20 cellular contexts compared by ENCODE assay signal in genomic region chr15:67865331-67865730, GRCh38. TPM values are rescaled to one million over a fixed set of nuclear protein-coding genes. Genes with fewer than 3 reads are reported as not detected.
DNase-seq lines count a peak whose midpoint lies in the region; ATAC-seq and TF ChIP-seq lines count a peak whose summit lies in the region.
"Had no signal": no experiment of that assay in that cellular context is flagged by ENCODE, and none has a peak within 500 bp of the region (broad histone marks: within the 10 kb centered on the region; RNA-seq: fewer than 3 reads in every experiment).

No MANE protein-coding gene starts in this region.

- peak overlapping the region; percentile 39 for H3K4me3 Mint-ChIP-seq in chondrocyte (ENCODE audit: unreplicated experiment)
- H3K4me3 Mint-ChIP-seq in type B pancreatic cell, result no peak overlapping the region
- H3K4me3 Mint-ChIP-seq: CD4-positive, alpha-beta memory T cell had no signal

- intact Hi-C loops in testis (cut with DNase I; ENCODE audit: low total_unique reads), result loop anchor here (10.0 kb wide), 1 partner anchor 289 kb away; no protein-coding TSS in a partner anchor

- CTCF ChIA-PET in SK-N-SH (lab: Yijun Ruan, JAX), result no interaction called here

- no peaks in the 10 kb centered on the region for H3F3A ChIP-seq in SK-N-SH (replicated peaks; ENCODE audit: insufficient read depth)

- H3K4me3 ChIP-seq in SK-N-SH (ENCODE audit: low read depth in 2 of 2, low read length in 1 of 2), result no peak overlapping the region
- H3K4me3 ChIP-seq in testis, result no peak overlapping the region
- H3K4me3 ChIP-seq: SJCRH30 had no signal

- H3K27ac ChIP-seq in SK-N-SH (ENCODE audit: low read depth in 2 of 2, low read length in 1 of 2) (no peak overlapping the region), testis (no peak overlapping the region)
- H3K27ac ChIP-seq: 22Rv1, SJCRH30 had no signal

- peak; percentile 45; the same call in 2 of the 3 replicates for ATAC-seq in SK-N-SH treated with all-trans-retinoic acid at 6 μM for 48 hours
- ATAC-seq: PC-3 had no signal

- H3K9me3 ChIP-seq in SK-N-SH (no peaks in the 10 kb centered on the region), testis (no peaks in the 10 kb centered on the region)
- H3K9me3 ChIP-seq: SJCRH30 had no signal

- POLR2A ChIA-PET in SK-N-SH (lab: Yijun Ruan, JAX), result no interaction called here

- no peaks in the 10 kb centered on the region for H4K20me1 ChIP-seq in SK-N-SH (ENCODE audit: insufficient read depth)

- no peak for TF ChIP-seq POLR2A in testis (IDR thresholded peaks at IDR 0.05)

- no peak for DNase-seq in SK-N-SH
- DNase-seq in chondrocyte (ENCODE audit: low spot score), result no peak
- peak; percentile 50 for DNase-seq in iris pigment epithelial cell (ENCODE audit: low read depth)
- DNase-seq in type B pancreatic cell (ENCODE audit: extremely low spot score, unreplicated experiment), result no peak
- no peak for DNase-seq in stimulated activated CD4-positive, alpha-beta T cell treated with anti-CD3 and anti-CD28 coated beads, Interleukin-15, amount 100 ng/mL, for 24 hours
- DNase-seq in testis, result no peak
- no peak for DNase-seq in epidermal melanocyte (ENCODE audit: insufficient read length, low spot score)
- DNase-seq: CD4-positive, alpha-beta memory T cell; Karpas-422; NCI-H1436 treated with DMSO at 0.1 percent for 48 hours; NCI-H2029; NCI-H345; NCI-H526; PC-3; SJCRH30 had no signal

- H2AFZ ChIP-seq in SK-N-SH (ENCODE audit: low read depth), result no peak overlapping the region

- H3K27me3 Mint-ChIP-seq in chondrocyte (ENCODE audit: low read depth), result no peaks in the 10 kb centered on the region
- no peaks in the 10 kb centered on the region for H3K27me3 Mint-ChIP-seq in type B pancreatic cell

- no peaks in the 10 kb centered on the region for H3K9me2 ChIP-seq in SK-N-SH

- no peaks in the 10 kb centered on the region for H3K36me3 ChIP-seq in SK-N-SH (replicated peaks in 1 of 2; ENCODE audit: control insufficient read depth in 1 of 2, insufficient read depth in 2 of 2, low read length in 1 of 2)
- no peaks in the 10 kb centered on the region for H3K36me3 ChIP-seq in testis (ENCODE audit: low read depth, missing control alignments)
- H3K36me3 ChIP-seq: SJCRH30 had no signal

- H3K36me3 Mint-ChIP-seq in chondrocyte (ENCODE audit: low read depth) (no peaks in the 10 kb centered on the region), type B pancreatic cell (no peaks in the 10 kb centered on the region)
- H3K36me3 Mint-ChIP-seq: CD4-positive, alpha-beta memory T cell had no signal

- peaks cover 4% of the 10 kb centered on the region for H3K9me3 Mint-ChIP-seq in chondrocyte (ENCODE audit: low read depth)
- no peaks in the 10 kb centered on the region for H3K9me3 Mint-ChIP-seq in type B pancreatic cell

- H3K4me2 ChIP-seq in SK-N-SH, result no peak overlapping the region

- peak overlapping the region; percentile 92 for H3K27ac Mint-ChIP-seq in chondrocyte (ENCODE audit: unreplicated experiment)
- no peak overlapping the region for H3K27ac Mint-ChIP-seq in type B pancreatic cell
- H3K27ac Mint-ChIP-seq: CD4-positive, alpha-beta memory T cell had no signal

- TF ChIP-seq CTCF in SK-N-SH (IDR thresholded peaks at IDR 0.05), result no peak
- TF ChIP-seq CTCF in chondrocyte (IDR thresholded peaks at IDR 0.05), result no peak
- no peak for TF ChIP-seq CTCF in type B pancreatic cell (conservative IDR thresholded peaks at IDR 0.05)
- no peak for TF ChIP-seq CTCF in testis (IDR thresholded peaks at IDR 0.05)

- H3K4me1 Mint-ChIP-seq in chondrocyte (ENCODE audit: low read depth) (peaks cover 43% of the 10 kb centered on the region), type B pancreatic cell (ENCODE audit: unreplicated experiment) (peaks cover 17% of the 10 kb centered on the region)
- H3K4me1 Mint-ChIP-seq: CD4-positive, alpha-beta memory T cell had no signal

- H3K79me2 ChIP-seq in SK-N-SH (ENCODE audit: insufficient read depth), result no peaks in the 10 kb centered on the region

- H3K4me1 ChIP-seq in SK-N-SH (ENCODE audit: control insufficient read depth in 1 of 2, insufficient read depth in 2 of 2, low read depth in 1 of 2, low read length in 1 of 2) (peaks cover 0 to 2% of the 10 kb centered on the region in 2 experiments; a peak in 1 of 4 replicates), testis (peaks cover 4% of the 10 kb centered on the region)
- H3K4me1 ChIP-seq: SJCRH30 had no signal

- TF ChIP-seq EP300 in SK-N-SH (IDR thresholded peaks at IDR 0.05; ENCODE audit: borderline replicate concordance in 1 of 2, low read depth in 1 of 2, low read length in 1 of 2), result no peak

- TF ChIP-seq RAD21 in SK-N-SH (IDR thresholded peaks at IDR 0.05; ENCODE audit: low read length), result no peak

- WGBS in SK-N-SH (ENCODE audit: low lambda C conversion rate), result 63% methylated on average over 3 of the region's 3 CpGs
- 30 to 39% methylated on average over 3 of the region's 3 CpGs for WGBS in testis, 2 donors

- H3K9ac ChIP-seq in SK-N-SH, result no peak overlapping the region

- H3K27me3 ChIP-seq in SK-N-SH (ENCODE audit: insufficient read depth) (no peaks in the 10 kb centered on the region), testis (no peaks in the 10 kb centered on the region)
- H3K27me3 ChIP-seq: SJCRH30 had no signal

TF ChIP-seq in SK-N-SH treated with all-trans-retinoic acid at 6 μM for 48 hours, 23 proteins besides CTCF, POLR2A, EP300 and RAD21 (continues in another document):
- TF ChIP-seq GLIS3 (CRISPR knock-in tag; IDR thresholded peaks at IDR 0.05) (no peak), PATZ1 (CRISPR knock-in tag; IDR thresholded peaks at IDR 0.05; ENCODE audit: borderline replicate concordance) (no peak), ZNF70 (CRISPR knock-in tag; IDR thresholded peaks at IDR 0.05) (no peak), CSDC2 (CRISPR knock-in tag; IDR thresholded peaks at IDR 0.05) (no peak)

TF ChIP-seq in SK-N-SH, 30 proteins besides CTCF, POLR2A, EP300 and RAD21:
- no peak for TF ChIP-seq RCOR1 (IDR thresholded peaks at IDR 0.05; ENCODE audit: low read length)
- TF ChIP-seq JUND (IDR thresholded peaks at IDR 0.05), result no peak
TF ChIP-seq in SK-N-SH: peak in this region for 0.

RNA-seq across cellular contexts. Expression of gene RNU6-1, which starts 25.5 kb away (rescaled TPM):
- not detected in 2 replicates for polyA plus RNA-seq in SK-N-SH (2012; rRNA removed)
- polyA plus RNA-seq in SK-N-SH (2012; cell fraction: cytosol; rRNA removed), result not detected in 2 replicates
- not detected in 2 replicates for polyA plus RNA-seq in SK-N-SH (2012; cell fraction: nucleus; rRNA removed)
- total RNA-seq in chondrocyte, result not detected in 3 replicates
- not detected in 2 replicates for total RNA-seq in type B pancreatic cell (ENCODE audit: low replicate concordance)
- total RNA-seq in testis, result not detected
- not detected for polyA plus RNA-seq in testis (ENCODE audit: insufficient read depth, low read depth, low replicate concordance)
- total RNA-seq: CD4-positive, alpha-beta memory T cell; HT-29; MCF 10A; PC-3; SJCRH30 had no signal
- polyA plus RNA-seq: BJ; CD4-positive, alpha-beta memory T cell had no signal

RNA-seq across cellular contexts. Expression of gene SKOR1, which starts 40.0 kb away (rescaled TPM):
- polyA plus RNA-seq in SK-N-SH (2012; rRNA removed) (0.18 and 0.26 TPM in 2 replicates), testis (ENCODE audit: insufficient read depth, low read depth, low replicate concordance) (1.3 TPM)
- polyA plus RNA-seq in SK-N-SH (2012; cell fraction: cytosol; rRNA removed), result 0.09 TPM in 2 replicates
- 1.3 and 2.3 TPM in 2 replicates for polyA plus RNA-seq in SK-N-SH (2012; cell fraction: nucleus; rRNA removed)
- total RNA-seq in chondrocyte (0.15 to 0.27 TPM (median 0.22 TPM) in 3 replicates), type B pancreatic cell (ENCODE audit: low replicate concordance) (0.29 and 0.65 TPM in 2 replicates), testis (1 to 10 TPM; 1.1 to 2.2 TPM)
